Comparison of ENCODE assay signal across 31 cellular contexts in the genomic region with DNA sequence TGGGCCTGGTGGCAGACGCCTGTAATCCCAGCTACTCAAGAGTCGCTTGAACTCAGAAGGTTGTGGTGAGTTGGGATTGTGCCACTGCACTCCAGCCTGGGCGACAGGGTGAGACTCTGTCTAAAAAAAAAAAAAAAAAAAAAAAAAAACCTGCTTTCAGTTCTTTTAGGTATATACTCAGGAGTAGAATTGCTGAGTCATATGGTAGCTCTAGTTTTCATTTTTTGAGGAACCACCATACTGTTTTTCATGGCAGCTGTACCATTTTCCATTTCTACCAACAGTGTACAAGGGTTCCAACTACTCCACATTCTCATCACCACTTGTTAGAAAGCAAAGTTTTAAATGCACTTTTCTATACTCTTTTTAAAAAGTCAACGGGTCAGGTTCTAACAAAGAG.
"Had no signal": no experiment of that assay in that cellular context is flagged by ENCODE, and none has a peak within 500 bp of the region (broad histone marks: within the 10 kb centered on the region; RNA-seq: fewer than 3 reads in every experiment).

No MANE protein-coding gene starts in this region.

- H3K4me1 Mint-ChIP-seq: activated naive CD8-positive, alpha-beta T cell treated with anti-CD3 and anti-CD28 coated beads for 36 hours had no signal

- H3K27me3 Mint-ChIP-seq: activated CD4-positive, alpha-beta memory T cell treated with anti-CD3 and anti-CD28 coated beads for 36 hours; activated naive CD8-positive, alpha-beta T cell treated with anti-CD3 and anti-CD28 coated beads for 36 hours had no signal

- H3K4me3 ChIP-seq: adrenal gland, body of pancreas, coronary artery, gastroesophageal sphincter, hepatocyte, left ventricle myocardium inferior, sigmoid colon, tibial nerve had no signal

- H3K4me1 ChIP-seq: body of pancreas, sigmoid colon, tibial nerve had no signal

- H3K27ac Mint-ChIP-seq: activated CD4-positive, alpha-beta memory T cell treated with anti-CD3 and anti-CD28 coated beads for 36 hours; activated CD4-positive, alpha-beta T cell treated with anti-CD3 and anti-CD28 coated beads, Interleukin-2, amount 10 ng/mL, durations not matched to agents 24 days and 14 days; activated naive CD4-positive, alpha-beta T cell treated with anti-CD3 and anti-CD28 coated beads for 36 hours; activated naive CD8-positive, alpha-beta T cell treated with anti-CD3 and anti-CD28 coated beads for 36 hours; activated T-helper 1 cell treated with anti-CD3 and anti-CD28 coated beads, Interleukin-12 subunit alpha, Interleukin-12 subunit beta, Interleukin-2, Interleukin-4 antibody, amounts not matched to agents 30 ng/mL and 10 ng/mL and 1 ng/mL, durations not matched to agents 14 hours and 24 hours and 36 hours; T-helper 1 cell treated with Interleukin-12 subunit alpha and Interleukin-12 subunit beta and Interleukin-4 antibody, amounts not matched to agents 30 μg/mL and 1 μg/mL, for 36 hours had no signal

- H3K4me2 ChIP-seq: hepatocyte had no signal

- H3K79me2 ChIP-seq: hepatocyte had no signal

- H3K36me3 Mint-ChIP-seq: activated CD4-positive, alpha-beta memory T cell treated with anti-CD3 and anti-CD28 coated beads for 36 hours had no signal

- H3K9me3 ChIP-seq: adrenal gland, body of pancreas, gastroesophageal sphincter, sigmoid colon, tibial nerve had no signal

- DNase-seq: activated CD4-positive, alpha-beta memory T cell treated with anti-CD3 and anti-CD28 coated beads for 36 hours; activated CD4-positive, CD25-positive, alpha-beta regulatory T cell treated with anti-CD3 and anti-CD28 coated beads, Interleukin-2, amount 50 U/mL, for 72 hours; activated CD8-positive, alpha-beta memory T cell treated with anti-CD3 and anti-CD28 coated beads, Interleukin-2, amount 50 U/mL, for 4 hours; activated effector memory CD4-positive, alpha-beta T cell treated with anti-CD3 and anti-CD28 coated beads, Interleukin-2, amount 50 U/mL, for 16 hours; activated naive CD4-positive, alpha-beta T cell treated with anti-CD3 and anti-CD28 coated beads for 36 hours; activated naive CD8-positive, alpha-beta T cell treated with anti-CD3 and anti-CD28 coated beads for 36 hours; activated T-cell treated with anti-CD3 and anti-CD28 coated beads, Interleukin-2, amount 50 U/mL, for 1 hour; adrenal gland; aorta; body of pancreas; cerebellar nuclear complex; dorsolateral prefrontal cortex; effector memory CD4-positive, alpha-beta T cell; islet precursor cell; left ventricle myocardium inferior; mammary epithelial cell; posterior cingulate gyrus; retina; sigmoid colon; small intestine; stimulated activated CD4-positive, alpha-beta T cell treated with anti-CD3 and anti-CD28 coated beads, Interleukin-1b, Interleukin-23, amount 100 ng/mL, for 48 hours; stimulated activated naive CD4-positive, alpha-beta T cell treated with Interleukin-2 at 50 U/mL for 16 hours; T-helper 9 cell had no signal

- ATAC-seq: body of pancreas, gastroesophageal sphincter had no signal

- H2AFZ ChIP-seq: hepatocyte had no signal

- H3K4me3 Mint-ChIP-seq: activated CD4-positive, alpha-beta memory T cell treated with anti-CD3 and anti-CD28 coated beads for 36 hours; activated CD4-positive, alpha-beta T cell treated with anti-CD3 and anti-CD28 coated beads, Interleukin-2, amount 10 ng/mL, durations not matched to agents 24 days and 14 days; activated naive CD4-positive, alpha-beta T cell treated with anti-CD3 and anti-CD28 coated beads for 36 hours; activated naive CD8-positive, alpha-beta T cell treated with anti-CD3 and anti-CD28 coated beads for 36 hours; activated T-helper 1 cell treated with anti-CD3 and anti-CD28 coated beads, Interleukin-12 subunit alpha, Interleukin-12 subunit beta, Interleukin-2, Interleukin-4 antibody, amounts not matched to agents 30 ng/mL and 10 ng/mL and 1 ng/mL, durations not matched to agents 14 hours and 24 hours and 36 hours; nephron; T-helper 1 cell treated with Interleukin-12 subunit alpha and Interleukin-12 subunit beta and Interleukin-4 antibody, amounts not matched to agents 30 μg/mL and 1 μg/mL, for 36 hours had no signal

- H3K27me3 ChIP-seq: adrenal gland, body of pancreas, dorsolateral prefrontal cortex, gastroesophageal sphincter, hepatocyte, sigmoid colon, tibial nerve had no signal

- H3K36me3 ChIP-seq: adrenal gland, gastroesophageal sphincter, left ventricle myocardium inferior, sigmoid colon, tibial nerve had no signal

- H3K27ac ChIP-seq: adrenal gland, body of pancreas, coronary artery, hepatocyte, sigmoid colon, tibial nerve had no signal
